In genomic region chr3:44821206-44821605, GRCh38 we compare ENCODE assay signal across 2 cellular contexts. TPM values are rescaled to one million over a fixed set of nuclear protein-coding genes. Genes with fewer than 3 reads are reported as not detected.
"Had no signal": no experiment of that assay in that cellular context is flagged by ENCODE, and none has a peak within 500 bp of the region (broad histone marks: within the 10 kb centered on the region; RNA-seq: fewer than 3 reads in every experiment).

No MANE protein-coding gene starts in this region.

RNA-seq across cellular contexts. Expression of gene TGM4, which starts 53.2 kb away (rescaled TPM):
- total RNA-seq: M059J, NCI-H460 had no signal
